Comparison of ENCODE assay signal across 10 cellular contexts in genomic region chr6:81997091-81997926, GRCh38.
DNase-seq lines count a peak whose midpoint lies in the region; ATAC-seq and TF ChIP-seq lines count a peak whose summit lies in the region.
"Had no signal": no experiment of that assay in that cellular context is flagged by ENCODE, and none has a peak within 500 bp of the region (broad histone marks: within the 10 kb centered on the region; RNA-seq: fewer than 3 reads in every experiment).

No MANE protein-coding gene starts in this region.

- no peaks in the 10 kb centered on the region for H3K36me3 Mint-ChIP-seq in CD4-positive, alpha-beta T cell (ENCODE audit: low read depth)
- H3K36me3 Mint-ChIP-seq: activated naive CD4-positive, alpha-beta T cell treated with anti-CD3 and anti-CD28 coated beads, Interleukin-2, amount 50 U/mL, for 24 hours; natural killer cell treated with Interleukin-12 subunit alpha and Interleukin-12 subunit beta and Interleukin-15 and Interleukin-18, amount 100 ng/mL, for 72 hours had no signal

- intact Hi-C loops in CD4-positive, alpha-beta T cell (cut with DNase I, micrococcal nuclease): no loop called here

- H3K9me3 ChIP-seq in suprapubic skin: no peaks in the 10 kb centered on the region
- no peaks in the 10 kb centered on the region for H3K9me3 ChIP-seq in CD4-positive, alpha-beta T cell (ENCODE audit: control insufficient read depth, low read length)

- H3K27me3 ChIP-seq in brain microvascular endothelial cell (replicated peaks) (no peaks in the 10 kb centered on the region), suprapubic skin (no peaks in the 10 kb centered on the region)
- no peaks in the 10 kb centered on the region for H3K27me3 ChIP-seq in CD4-positive, alpha-beta T cell (ENCODE audit: control insufficient read depth, insufficient read depth, low read length)

- peak overlapping the region; percentile 95 for H3K27ac ChIP-seq in brain microvascular endothelial cell
- H3K27ac ChIP-seq in suprapubic skin: peak overlapping the region; percentile 35
- no peak overlapping the region for H3K27ac ChIP-seq in CD4-positive, alpha-beta T cell (ENCODE audit: low read depth, low read length)

- no peaks in the 10 kb centered on the region for H3K9me3 Mint-ChIP-seq in CD4-positive, alpha-beta T cell
- H3K9me3 Mint-ChIP-seq: activated naive CD4-positive, alpha-beta T cell treated with anti-CD3 and anti-CD28 coated beads, Interleukin-2, amount 50 U/mL, for 24 hours; natural killer cell treated with Interleukin-12 subunit alpha and Interleukin-12 subunit beta and Interleukin-15 and Interleukin-18, amount 100 ng/mL, for 72 hours had no signal

- no peak for TF ChIP-seq EP300 in suprapubic skin (IDR thresholded peaks at IDR 0.05)

- no peak overlapping the region for H3K4me3 Mint-ChIP-seq in CD4-positive, alpha-beta T cell
- H3K4me3 Mint-ChIP-seq: activated naive CD4-positive, alpha-beta T cell treated with anti-CD3 and anti-CD28 coated beads, Interleukin-2, amount 50 U/mL, for 24 hours; natural killer cell treated with Interleukin-12 subunit alpha and Interleukin-12 subunit beta and Interleukin-15 and Interleukin-18, amount 100 ng/mL, for 72 hours had no signal

- no peak overlapping the region for H3K27ac Mint-ChIP-seq in CD4-positive, alpha-beta T cell
- H3K27ac Mint-ChIP-seq: activated naive CD4-positive, alpha-beta T cell treated with anti-CD3 and anti-CD28 coated beads, Interleukin-2, amount 50 U/mL, for 24 hours had no signal

- CTCF ChIA-PET in CD4-positive, alpha-beta T cell (lab: Charles Lee): no interaction called here

- 31% methylated on average over 4 of the region's 4 CpGs for WGBS in suprapubic skin

- H3K4me1 ChIP-seq in suprapubic skin: peaks cover 24% of the 10 kb centered on the region

- TF ChIP-seq POLR2A in suprapubic skin (IDR thresholded peaks at IDR 0.05): no peak

- no peaks in the 10 kb centered on the region for H3K27me3 Mint-ChIP-seq in CD4-positive, alpha-beta T cell
- H3K27me3 Mint-ChIP-seq: activated naive CD4-positive, alpha-beta T cell treated with anti-CD3 and anti-CD28 coated beads, Interleukin-2, amount 50 U/mL, for 24 hours; natural killer cell treated with Interleukin-12 subunit alpha and Interleukin-12 subunit beta and Interleukin-15 and Interleukin-18, amount 100 ng/mL, for 72 hours had no signal

- POLR2A ChIA-PET in CD4-positive, alpha-beta T cell (lab: Charles Lee): no interaction called here

- peak; percentile 86 for ATAC-seq in HG03432 (IDR thresholded peaks at IDR 0.05; ENCODE audit: unreplicated experiment)
- ATAC-seq in CD4-positive, alpha-beta T cell (ENCODE audit: poor library complexity): no peak

- no peaks in the 10 kb centered on the region for H3K36me3 ChIP-seq in brain microvascular endothelial cell (replicated peaks)
- H3K36me3 ChIP-seq in suprapubic skin: no peaks in the 10 kb centered on the region

- no peaks in the 10 kb centered on the region for H3K4me1 Mint-ChIP-seq in CD4-positive, alpha-beta T cell (ENCODE audit: low read depth)
- H3K4me1 Mint-ChIP-seq: activated naive CD4-positive, alpha-beta T cell treated with anti-CD3 and anti-CD28 coated beads, Interleukin-2, amount 50 U/mL, for 24 hours had no signal

- peak; percentile 28 for DNase-seq in SKM-1 treated with dmso at 0.1 percent for 144 hours (lab: John Stamatoyannopoulos, UW; ENCODE audit: unreplicated experiment)
- no peak for DNase-seq in SKM-1 (lab: John Stamatoyannopoulos, UW; ENCODE audit: unreplicated experiment)
- DNase-seq in brain microvascular endothelial cell: peak; percentile 53
- no peak for DNase-seq in suprapubic skin (ENCODE audit: low spot score in 2 of 2)
- DNase-seq in stimulated activated CD4-positive, alpha-beta T cell treated with anti-CD3 and anti-CD28 coated beads, Interleukin-4, amount 100 ng/mL, for 4 hours: no peak
- DNase-seq in CD4-positive, alpha-beta T cell: no peak
- DNase-seq in hippocampal formation (lab: John Stamatoyannopoulos, UW): no peak

- H3K4me3 ChIP-seq in brain microvascular endothelial cell (ENCODE audit: low read depth, low read length) (no peak overlapping the region), suprapubic skin (no peak overlapping the region)

- in situ Hi-C loops in brain microvascular endothelial cell (cut with HindIII; ENCODE audit: low pct_ligation_motif_present, low sequenced_read_pairs): no loop called here

- TF ChIP-seq CTCF in brain microvascular endothelial cell (IDR thresholded peaks at IDR 0.05; ENCODE audit: low read depth, low read length, missing control alignments) (no peak), suprapubic skin (IDR thresholded peaks at IDR 0.05) (no peak)
- TF ChIP-seq CTCF in CD4-positive, alpha-beta T cell (IDR thresholded peaks at IDR 0.05): no peak

Comparison
In these comparisons a context has a peak if more than half of its experiments do, and no peak if none do; other contexts are left out.
1. DNase-seq: peak in SKM-1 treated with dmso at 0.1 percent for 144 hours (single experiment) and brain microvascular endothelial cell (single experiment); none in SKM-1 (single experiment), suprapubic skin (0 of 2), stimulated activated CD4-positive, alpha-beta T cell treated with anti-CD3 and anti-CD28 coated beads, Interleukin-4, amount 100 ng/mL, for 4 hours (0 of 2), CD4-positive, alpha-beta T cell (0 of 10) and hippocampal formation (0 of 2).